ENCODE assay signal across 17 cellular contexts in genomic region chr16:48235058-48235555, GRCh38. TPM values are rescaled to one million over a fixed set of nuclear protein-coding genes. Genes with fewer than 3 reads are reported as not detected.
DNase-seq lines count a peak whose midpoint lies in the region; ATAC-seq, FAIRE-seq and TF ChIP-seq lines count a peak whose summit lies in the region.
"Had no signal": no experiment of that assay in that cellular context is flagged by ENCODE, and none has a peak within 500 bp of the region (broad histone marks: within the 10 kb centered on the region; RNA-seq: fewer than 3 reads in every experiment).

No MANE protein-coding gene starts in this region.

- no peak for TF ChIP-seq POLR2A in A549 (IDR thresholded peaks at IDR 0.05; ENCODE audit: low read length)
- TF ChIP-seq POLR2A in right lobe of liver (IDR thresholded peaks at IDR 0.05), result no peak

- H3K27me3 ChIP-seq in right lobe of liver, result no peaks in the 10 kb centered on the region

- H3K27ac ChIP-seq in A549 (peak overlapping the region; percentile 22 to 44; a peak in 3 of 6 replicates), VCaP (peak overlapping the region; percentile 49), right lobe of liver (peak overlapping the region; percentile 73 to 85 (median 78))

- POLR2A ChIA-PET in A549 (lab: Yijun Ruan, JAX), result no interaction called here

- ATAC-seq in A549, result no peak
- ATAC-seq in esophagus mucosa, result peak; percentile 9
- ATAC-seq in right lobe of liver, result peak in 2 of 4 donors; percentile 1 to 17
- ATAC-seq in GM19452 (IDR thresholded peaks at IDR 0.05; ENCODE audit: unreplicated experiment), result no peak
- ATAC-seq: GM12878, HCT116 had no signal

- DNase-seq in A549 (ENCODE audit: low read depth in 1 of 2, low spot score in 1 of 2), result no peak
- no peak for DNase-seq in right lobe of liver
- no peak for DNase-seq in NCI-H2196 (lab: John Stamatoyannopoulos, UW; ENCODE audit: unreplicated experiment)
- no peak for DNase-seq in midbrain (lab: John Stamatoyannopoulos, UW)
- no peak for DNase-seq in SW 1271 (lab: John Stamatoyannopoulos, UW)
- DNase-seq: CD4-positive, alpha-beta memory T cell; DMS79 had no signal

- CTCF ChIA-PET in A549 (lab: Yijun Ruan, JAX), result interaction anchor here (0.6 to 3.4 kb wide), 4 partner anchors 56 to 395 kb away, joined by 3 to 10 read pairs (median 3); no protein-coding TSS in a partner anchor

- H3K4me3 ChIP-seq in A549 (no peak overlapping the region), right lobe of liver (peak overlapping the region in 1 of 3 donors; percentile 19)
- H3K4me3 ChIP-seq: GM12878 had no signal

- no peaks in the 10 kb centered on the region for H3K36me3 ChIP-seq in right lobe of liver

- H3K4me1 ChIP-seq in A549 (peaks cover 33% of the 10 kb centered on the region), right lobe of liver (peaks cover 0 to 46% (median 10%) of the 10 kb centered on the region in 4 donors)

- WGBS in A549 (ENCODE audit: missing lambda C conversion rate), result 52% methylated on average over 6 of the region's 6 CpGs
- WGBS in right lobe of liver (ENCODE audit: insufficient coverage, low coverage, low lambda C conversion rate, missing lambda C conversion rate), result 16% methylated on average over 6 of the region's 6 CpGs

- TF ChIP-seq EP300 in A549 (IDR thresholded peaks at IDR 0.05), result no peak

- intact Hi-C loops in right lobe of liver (cut with DNase I), result no loop called here

- no peak for FAIRE-seq in A549 (lab: Jason Lieb, UNC)
- FAIRE-seq: GM12878, GM18507, H54, HTR-8/SVneo had no signal

- H3K4me2 ChIP-seq in A549, result peak overlapping the region; percentile 58

- H3K9me3 ChIP-seq in A549 (no peaks in the 10 kb centered on the region), right lobe of liver (no peaks in the 10 kb centered on the region)

- TF ChIP-seq CTCF in A549 (IDR thresholded peaks at IDR 0.05) (no peak), VCaP (conservative IDR thresholded peaks at IDR 0.05) (no peak), right lobe of liver (IDR thresholded peaks at IDR 0.05) (no peak)

- no peak for TF ChIP-seq RAD21 in A549 (conservative IDR thresholded peaks at IDR 0.05 in 1 of 2, IDR thresholded peaks at IDR 0.05 in 1 of 2)

TF ChIP-seq in A549, 52 proteins besides CTCF, POLR2A, EP300 and RAD21:
- TF ChIP-seq CHD4 (IDR thresholded peaks at IDR 0.05; ENCODE audit: borderline replicate concordance) (no peak), RARB (CRISPR knock-in tag; IDR thresholded peaks at IDR 0.05) (no peak), NR3C1 (IDR thresholded peaks at IDR 0.05) (no peak), ZSCAN20 (CRISPR knock-in tag; IDR thresholded peaks at IDR 0.05) (no peak), ELK1 (IDR thresholded peaks at IDR 0.05; ENCODE audit: low read depth, low read length) (no peak), ATOH8 (CRISPR knock-in tag; IDR thresholded peaks at IDR 0.05; ENCODE audit: low read depth) (no peak), RNF2 (IDR thresholded peaks at IDR 0.05; ENCODE audit: borderline replicate concordance, low read depth) (no peak)

RNA-seq across cellular contexts. Expression of gene LONP2, which starts 9.0 kb away (rescaled TPM):
- polyA plus RNA-seq in A549 (2011; rRNA removed), result 51.3 and 53.6 TPM in 2 replicates
- 13.1 and 16.4 TPM in 2 replicates for polyA plus RNA-seq in A549 (2012; cell fraction: cytosol; rRNA removed)
- polyA plus RNA-seq in A549 (2012; cell fraction: nucleus; rRNA removed), result 16.6 and 17.1 TPM in 2 replicates
- polyA plus RNA-seq in A549 (2017; fragmentation: RNase III; extraction: RNeasy Plus Mini Kit Qiagen cat#74134 plus additional on column Dnase treatment), result 27.8 to 29.7 TPM (median 29.1 TPM) in 3 replicates
- 96.9 and 112 TPM in 2 replicates for polyA minus RNA-seq in A549 (2011; rRNA and poly(A)+ RNA removed)
- total RNA-seq in esophagus mucosa, result 36.2 TPM
- total RNA-seq in right lobe of liver, result 100 to 1,000 TPM; 102 to 164 (median 153) TPM

RNA-seq across cellular contexts. Expression of gene ABCC11, which starts 12.2 kb away (rescaled TPM):
- polyA plus RNA-seq in A549 (2011; rRNA removed) (0.21 and 0.22 TPM in 2 replicates), A549 (2017; fragmentation: RNase III; extraction: RNeasy Plus Mini Kit Qiagen cat#74134 plus additional on column Dnase treatment) (0.05 to 0.19 TPM (median 0.09 TPM) in 3 replicates)
- polyA plus RNA-seq in A549 (2012; cell fraction: cytosol; rRNA removed), result 0.05 and 0.08 TPM in 2 replicates
- 0.18 and 0.24 TPM in 2 replicates for polyA plus RNA-seq in A549 (2012; cell fraction: nucleus; rRNA removed)
- polyA minus RNA-seq in A549 (2011; rRNA and poly(A)+ RNA removed), result 0.10 and 0.83 TPM in 2 replicates
- total RNA-seq in esophagus mucosa (0.40 TPM), right lobe of liver (1 to 10 TPM; 2.1 to 7.6 (median 3.3) TPM)
- total RNA-seq: A172; B cell; CD4-positive, alpha-beta memory T cell; GM12878 had no signal
